In the genomic region with DNA sequence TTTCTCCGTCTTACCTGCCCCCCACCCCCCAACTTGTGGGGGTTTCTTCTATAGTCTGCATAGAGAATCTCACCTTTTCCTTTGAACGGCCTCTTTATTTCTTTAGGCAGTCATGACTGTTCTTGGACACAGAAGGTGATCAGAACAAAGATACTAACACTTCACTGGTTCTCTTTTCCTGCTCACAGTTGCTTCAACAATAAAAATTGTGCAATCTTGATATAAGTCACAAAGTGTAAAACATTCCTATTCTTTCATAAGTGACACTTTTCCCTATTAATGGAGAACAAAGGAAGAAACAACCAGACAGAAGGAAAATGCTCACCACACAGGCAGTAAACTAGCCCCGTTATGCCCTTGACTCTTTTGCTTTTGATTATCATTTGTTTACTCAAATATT, we compare ENCODE assay signal across 2 cellular contexts.
TF ChIP-seq lines count a peak whose summit lies in the region.

No MANE protein-coding gene starts in this region.

TF ChIP-seq in GM23338, 12 proteins besides CTCF, POLR2A, EP300 and RAD21:
- TF ChIP-seq ZNF331 (CRISPR knock-in tag; IDR thresholded peaks at IDR 0.05; ENCODE audit: low read depth) = no peak
- no peak for TF ChIP-seq EZH2 (IDR thresholded peaks at IDR 0.05; ENCODE audit: low read depth, unreplicated experiment)
- TF ChIP-seq JUNB (IDR thresholded peaks at IDR 0.05; ENCODE audit: unreplicated experiment) = no peak
- no peak for TF ChIP-seq CREB1 (CRISPR knock-in tag; IDR thresholded peaks at IDR 0.05; ENCODE audit: low read depth)
- TF ChIP-seq, protein P1, sequence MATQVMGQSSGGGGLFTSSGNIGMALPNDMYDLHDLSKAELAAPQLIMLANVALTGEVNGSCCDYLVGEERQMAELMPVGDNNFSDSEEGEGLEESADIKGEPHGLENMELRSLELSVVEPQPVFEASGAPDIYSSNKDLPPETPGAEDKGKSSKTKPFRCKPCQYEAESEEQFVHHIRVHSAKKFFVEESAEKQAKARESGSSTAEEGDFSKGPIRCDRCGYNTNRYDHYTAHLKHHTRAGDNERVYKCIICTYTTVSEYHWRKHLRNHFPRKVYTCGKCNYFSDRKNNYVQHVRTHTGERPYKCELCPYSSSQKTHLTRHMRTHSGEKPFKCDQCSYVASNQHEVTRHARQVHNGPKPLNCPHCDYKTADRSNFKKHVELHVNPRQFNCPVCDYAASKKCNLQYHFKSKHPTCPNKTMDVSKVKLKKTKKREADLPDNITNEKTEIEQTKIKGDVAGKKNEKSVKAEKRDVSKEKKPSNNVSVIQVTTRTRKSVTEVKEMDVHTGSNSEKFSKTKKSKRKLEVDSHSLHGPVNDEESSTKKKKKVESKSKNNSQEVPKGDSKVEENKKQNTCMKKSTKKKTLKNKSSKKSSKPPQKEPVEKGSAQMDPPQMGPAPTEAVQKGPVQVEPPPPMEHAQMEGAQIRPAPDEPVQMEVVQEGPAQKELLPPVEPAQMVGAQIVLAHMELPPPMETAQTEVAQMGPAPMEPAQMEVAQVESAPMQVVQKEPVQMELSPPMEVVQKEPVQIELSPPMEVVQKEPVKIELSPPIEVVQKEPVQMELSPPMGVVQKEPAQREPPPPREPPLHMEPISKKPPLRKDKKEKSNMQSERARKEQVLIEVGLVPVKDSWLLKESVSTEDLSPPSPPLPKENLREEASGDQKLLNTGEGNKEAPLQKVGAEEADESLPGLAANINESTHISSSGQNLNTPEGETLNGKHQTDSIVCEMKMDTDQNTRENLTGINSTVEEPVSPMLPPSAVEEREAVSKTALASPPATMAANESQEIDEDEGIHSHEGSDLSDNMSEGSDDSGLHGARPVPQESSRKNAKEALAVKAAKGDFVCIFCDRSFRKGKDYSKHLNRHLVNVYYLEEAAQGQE (IDR thresholded peaks at IDR 0.05; ENCODE audit: unreplicated experiment) = no peak
- TF ChIP-seq, protein P2, sequence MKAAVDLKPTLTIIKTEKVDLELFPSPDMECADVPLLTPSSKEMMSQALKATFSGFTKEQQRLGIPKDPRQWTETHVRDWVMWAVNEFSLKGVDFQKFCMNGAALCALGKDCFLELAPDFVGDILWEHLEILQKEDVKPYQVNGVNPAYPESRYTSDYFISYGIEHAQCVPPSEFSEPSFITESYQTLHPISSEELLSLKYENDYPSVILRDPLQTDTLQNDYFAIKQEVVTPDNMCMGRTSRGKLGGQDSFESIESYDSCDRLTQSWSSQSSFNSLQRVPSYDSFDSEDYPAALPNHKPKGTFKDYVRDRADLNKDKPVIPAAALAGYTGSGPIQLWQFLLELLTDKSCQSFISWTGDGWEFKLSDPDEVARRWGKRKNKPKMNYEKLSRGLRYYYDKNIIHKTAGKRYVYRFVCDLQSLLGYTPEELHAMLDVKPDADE (IDR thresholded peaks at IDR 0.05) = no peak
- no peak for TF ChIP-seq EZH2phosphoT487 (IDR thresholded peaks at IDR 0.05; ENCODE audit: unreplicated experiment)
- no peak for TF ChIP-seq ZNF114 (CRISPR knock-in tag; IDR thresholded peaks at IDR 0.05)
- TF ChIP-seq NANOG (IDR thresholded peaks at IDR 0.05; ENCODE audit: borderline replicate concordance) = no peak

TF ChIP-seq in K562, 482 proteins besides CTCF, POLR2A, EP300 and RAD21:
- TF ChIP-seq PYGO2 (tag; IDR thresholded peaks at IDR 0.05) (no peak), SUPT5H (IDR thresholded peaks at IDR 0.05) (no peak), CEBPG (CRISPR knock-in tag; IDR thresholded peaks at IDR 0.05) (no peak), CEBPG (tag; conservative IDR thresholded peaks at IDR 0.05 in 1 of 2, IDR thresholded peaks at IDR 0.05 in 1 of 2) (peak; percentile 45 to 50; a peak in 2 of 4 replicates)
- TF ChIP-seq, protein P3, sequence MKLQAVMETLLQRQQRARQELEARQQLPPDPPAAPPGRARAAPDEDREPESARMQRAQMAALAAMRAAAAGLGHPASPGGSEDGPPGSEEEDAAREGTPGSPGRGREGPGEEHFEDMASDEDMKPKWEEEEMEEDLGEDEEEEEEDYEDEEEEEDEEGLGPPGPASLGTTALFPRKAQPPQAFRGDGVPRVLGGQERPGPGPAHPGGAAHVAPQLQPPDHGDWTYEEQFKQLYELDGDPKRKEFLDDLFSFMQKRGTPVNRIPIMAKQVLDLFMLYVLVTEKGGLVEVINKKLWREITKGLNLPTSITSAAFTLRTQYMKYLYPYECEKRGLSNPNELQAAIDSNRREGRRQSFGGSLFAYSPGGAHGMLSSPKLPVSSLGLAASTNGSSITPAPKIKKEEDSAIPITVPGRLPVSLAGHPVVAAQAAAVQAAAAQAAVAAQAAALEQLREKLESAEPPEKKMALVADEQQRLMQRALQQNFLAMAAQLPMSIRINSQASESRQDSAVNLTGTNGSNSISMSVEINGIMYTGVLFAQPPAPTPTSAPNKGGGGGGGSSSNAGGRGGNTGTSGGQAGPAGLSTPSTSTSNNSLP (IDR thresholded peaks at IDR 0.05; ENCODE audit: borderline replicate concordance, low read depth, low read length) = no peak
